In genomic region chr20:5127204-5127858, GRCh38 we compare ENCODE assay signal across 8 cellular contexts. TPM values are rescaled to one million over a fixed set of nuclear protein-coding genes. Genes with fewer than 3 reads are reported as not detected.
DNase-seq lines count a peak whose midpoint lies in the region; FAIRE-seq and TF ChIP-seq lines count a peak whose summit lies in the region.

No MANE protein-coding gene starts in this region.

- FAIRE-seq in H54 (lab: Jason Lieb, UNC) = no peak

- H3K27ac ChIP-seq in adrenal gland (peak overlapping the region in 4 of 5 donors; percentile 91 to 97 (median 94)), right atrium auricular region (peak overlapping the region; percentile 99 to 100)

- H3K36me3 ChIP-seq in ES-I3 (ENCODE audit: insufficient read depth, low read length) (no peaks in the 10 kb centered on the region), adrenal gland (replicated peaks in 1 of 2) (no peaks in the 10 kb centered on the region), right atrium auricular region (no peaks in the 10 kb centered on the region)

- intact Hi-C loops in adrenal gland (cut with DNase I) = loop anchor here (5.0 kb wide), 1 partner anchor 65 kb away; no protein-coding TSS in a partner anchor

- peak overlapping the region; percentile 91 for H3K9ac ChIP-seq in ES-I3 (ENCODE audit: low read depth, low read length)

- DNase-seq in H54 (ENCODE audit: insufficient read length, low spot score) = peak; percentile 48
- DNase-seq in LNCaP clone FGC (ENCODE audit: low read depth) = no peak
- DNase-seq in SW 1271 (lab: John Stamatoyannopoulos, UW) = peak; percentile 39 to 70
- peak; percentile 53 to 81 (median 58) for DNase-seq in adrenal gland
- no peak for DNase-seq in right atrium auricular region (ENCODE audit: low spot score)
- DNase-seq in retinal pigment epithelial cell (ENCODE audit: low read depth) = no peak
- DNase-seq in GOT3 (lab: John Stamatoyannopoulos, UW) = no peak

- no peaks in the 10 kb centered on the region for H3K9me3 ChIP-seq in ES-I3 (ENCODE audit: control insufficient read depth, insufficient read depth, low read length)
- no peaks in the 10 kb centered on the region for H3K9me3 ChIP-seq in adrenal gland (replicated peaks in 1 of 3)
- no peaks in the 10 kb centered on the region for H3K9me3 ChIP-seq in right atrium auricular region

- H3K27me3 ChIP-seq in adrenal gland (no peaks in the 10 kb centered on the region), right atrium auricular region (no peaks in the 10 kb centered on the region)

- no peak for TF ChIP-seq POLR2A in H54 (IDR thresholded peaks at IDR 0.05; ENCODE audit: low read depth, low read length)
- TF ChIP-seq POLR2A in adrenal gland (IDR thresholded peaks at IDR 0.05) = no peak

- H3K4me3 ChIP-seq in LNCaP clone FGC (ENCODE audit: low read depth, low read length) (peak overlapping the region; percentile 68), adrenal gland (peak overlapping the region; percentile 44 to 91 (median 79)), right atrium auricular region (peak overlapping the region; percentile 96 to 99), retinal pigment epithelial cell (ENCODE audit: low read length) (peak overlapping the region; percentile 86)

- H3K4me1 ChIP-seq in ES-I3 (ENCODE audit: insufficient read depth, low read length) = peaks cover 6% of the 10 kb centered on the region
- H3K4me1 ChIP-seq in adrenal gland (replicated peaks in 1 of 2) = peaks cover 12 to 27% of the 10 kb centered on the region in 2 donors
- H3K4me1 ChIP-seq in right atrium auricular region = peaks cover 0 to 51% of the 10 kb centered on the region in 2 donors

- no peak for TF ChIP-seq CTCF in LNCaP clone FGC (IDR thresholded peaks at IDR 0.05; ENCODE audit: control insufficient read depth, extremely low read depth, insufficient read depth)
- TF ChIP-seq CTCF in adrenal gland (IDR thresholded peaks at IDR 0.05) = no peak
- no peak for TF ChIP-seq CTCF in right atrium auricular region (IDR thresholded peaks at IDR 0.05)
- TF ChIP-seq CTCF in retinal pigment epithelial cell (conservative IDR thresholded peaks at IDR 0.05; ENCODE audit: low read depth, low read length) = no peak

- 0 to 1% (median 0%) methylated on average over 9 to 44 of the region's 44 CpGs for WGBS in adrenal gland, 4 donors

RNA-seq across cellular contexts. Expression of gene CDS2, which starts 0.5 kb away (rescaled TPM):
- total RNA-seq in adrenal gland = 10 to 100 TPM; 27.8 to 71.0 (median 46.7) TPM
- polyA plus RNA-seq in adrenal gland = 10 to 100 TPM; 11.8 to 27.5 (median 12.6) TPM
- total RNA-seq in right atrium auricular region = 10 to 100 TPM; 45.5 to 60.8 TPM

RNA-seq across cellular contexts. Expression of gene PCNA, which starts 7.6 kb away (rescaled TPM):
- total RNA-seq in adrenal gland (10 to 100 TPM; 40.8 to 97.3 (median 48.6) TPM), right atrium auricular region (10 to 100 TPM; 25.3 to 25.4 TPM)
- polyA plus RNA-seq in adrenal gland = 10 to 100 TPM; 23.5 to 63.8 (median 31.5) TPM

RNA-seq across cellular contexts. Expression of gene TMEM230, which starts 14.5 kb away (rescaled TPM):
- total RNA-seq in adrenal gland (100 to 1,000 TPM in 7 of 8 donors, 10 to 100 TPM in 1; 95.6 to 214 (median 135) TPM), right atrium auricular region (100 to 1,000 TPM in 1 of 2 donors, 10 to 100 TPM in 1; 77.7 to 101 TPM)
- polyA plus RNA-seq in adrenal gland = 100 to 1,000 TPM; 206 to 276 (median 240) TPM

Comparison
In these comparisons a context has a peak if more than half of its experiments do, and no peak if none do; other contexts are left out.
1. DNase-seq: peak in H54 (single experiment), SW 1271 (2 of 2) and adrenal gland (7 of 7); none in LNCaP clone FGC (single experiment), right atrium auricular region (single experiment), retinal pigment epithelial cell (single experiment) and GOT3 (single experiment).
2. Peak in every context shown above with its lines, with median percentiles within 50 percentile points of each other: H3K4me3 ChIP-seq.